ENCODE assay signal across 10 cellular contexts in genomic region chr11:128718064-128718463, GRCh38. TPM values are rescaled to one million over a fixed set of nuclear protein-coding genes. Genes with fewer than 3 reads are reported as not detected.
A peak's percentile ranks its signal among the peaks of the same experiment; 100 is the strongest.
DNase-seq lines count a peak whose midpoint lies in the region; ATAC-seq and TF ChIP-seq lines count a peak whose summit lies in the region.
"Had no signal": no experiment of that assay in that cellular context is flagged by ENCODE, and none has a peak within 500 bp of the region (broad histone marks: within the 10 kb centered on the region; RNA-seq: fewer than 3 reads in every experiment).

No MANE protein-coding gene starts in this region.

- peak overlapping the region; percentile 21 to 65 (median 53) for H3K27ac ChIP-seq in right lobe of liver
- peak overlapping the region; percentile 31 for H3K27ac ChIP-seq in temporal lobe (ENCODE audit: low read depth, low read length)

- H3K27me3 Mint-ChIP-seq in activated CD4-positive, alpha-beta memory T cell treated with anti-CD3 and anti-CD28 coated beads, Interleukin-2, amount 10 ng/mL, durations not matched to agents 7 days and 5 days, result no peaks in the 10 kb centered on the region

- no peaks in the 10 kb centered on the region for H3K9me3 Mint-ChIP-seq in activated CD4-positive, alpha-beta memory T cell treated with anti-CD3 and anti-CD28 coated beads, Interleukin-2, amount 10 ng/mL, durations not matched to agents 7 days and 5 days

- no peaks in the 10 kb centered on the region for H3K36me3 ChIP-seq in right lobe of liver

- peak overlapping the region; percentile 92 for H3K27ac Mint-ChIP-seq in activated CD4-positive, alpha-beta memory T cell treated with anti-CD3 and anti-CD28 coated beads, Interleukin-2, amount 10 ng/mL, durations not matched to agents 7 days and 5 days

- peak overlapping the region; percentile 67 for H3K4me3 Mint-ChIP-seq in activated CD4-positive, alpha-beta memory T cell treated with anti-CD3 and anti-CD28 coated beads, Interleukin-2, amount 10 ng/mL, durations not matched to agents 7 days and 5 days

- no peak for ATAC-seq in right lobe of liver

- H3K4me1 ChIP-seq in right lobe of liver, result peaks cover 0 to 4% (median 2%) of the 10 kb centered on the region in 4 donors

- peaks cover 57% of the 10 kb centered on the region for H3K36me3 Mint-ChIP-seq in activated CD4-positive, alpha-beta memory T cell treated with anti-CD3 and anti-CD28 coated beads, Interleukin-2, amount 10 ng/mL, durations not matched to agents 7 days and 5 days (ENCODE audit: low read depth)

- WGBS in right lobe of liver (ENCODE audit: insufficient coverage, low coverage, low lambda C conversion rate, missing lambda C conversion rate), result 52% methylated on average over 3 of the region's 3 CpGs

- TF ChIP-seq POLR2A in right lobe of liver (IDR thresholded peaks at IDR 0.05), result no peak

- H3K4me1 Mint-ChIP-seq in activated CD4-positive, alpha-beta memory T cell treated with anti-CD3 and anti-CD28 coated beads, Interleukin-2, amount 10 ng/mL, durations not matched to agents 7 days and 5 days, result peaks cover 99% of the 10 kb centered on the region

- no peaks in the 10 kb centered on the region for H3K27me3 ChIP-seq in right lobe of liver

- DNase-seq in activated effector memory CD4-positive, alpha-beta T cell treated with anti-CD3 and anti-CD28 coated beads, Interleukin-2, amount 50 U/mL, for 16 hours, result peak; percentile 39
- DNase-seq in activated effector memory CD4-positive, alpha-beta T cell treated with Interleukin-2 at 50 U/mL for 16 hours, result no peak
- DNase-seq in activated CD4-positive, alpha-beta memory T cell treated with anti-CD3 and anti-CD28 coated beads, Interleukin-2, amount 10 ng/mL, durations not matched to agents 7 days and 5 days, result no peak
- DNase-seq in right lobe of liver (no peak), DMS53 (lab: John Stamatoyannopoulos, UW) (no peak), posterior vena cava (ENCODE audit: low spot score) (no peak)
- DNase-seq in effector CD4-positive, alpha-beta T cell, result no peak
- DNase-seq: NCI-H510A had no signal

- TF ChIP-seq CTCF in right lobe of liver (IDR thresholded peaks at IDR 0.05), result no peak

- CTCF ChIA-PET in activated CD4-positive, alpha-beta memory T cell treated with anti-CD3 and anti-CD28 coated beads, Interleukin-2, amount 10 ng/mL, durations not matched to agents 7 days and 5 days (lab: Charles Lee), result interaction anchor here (1.0 to 2.9 kb wide), 8 partner anchors 9 to 416 kb away, joined by 3 to 14 read pairs (median 4); no protein-coding TSS in a partner anchor

- no peak overlapping the region for H3K4me3 ChIP-seq in right lobe of liver
- H3K4me3 ChIP-seq: lung had no signal

- POLR2A ChIA-PET in activated CD4-positive, alpha-beta memory T cell treated with anti-CD3 and anti-CD28 coated beads, Interleukin-2, amount 10 ng/mL, durations not matched to agents 7 days and 5 days (lab: Charles Lee), result interaction anchor here (1.3 to 13.0 kb wide), 15 partner anchors 11 to 680 kb away, joined by 4 to 168 read pairs (median 8); partner anchors contain the start of gene FLI1

- no peaks in the 10 kb centered on the region for H3K9me3 ChIP-seq in right lobe of liver

- intact Hi-C loops in right lobe of liver (cut with DNase I) (no loop called here), posterior vena cava (cut with DNase I) (no loop called here)

RNA-seq across cellular contexts. Expression of gene FLI1, which starts 24.2 kb away (rescaled TPM):
- 100 to 1,000 TPM; 133 to 139 TPM for total RNA-seq in activated CD4-positive, alpha-beta memory T cell treated with anti-CD3 and anti-CD28 coated beads, Interleukin-2, amount 10 ng/mL, durations not matched to agents 7 days and 5 days
- total RNA-seq in right lobe of liver (1 to 10 TPM; 3.8 to 7.9 (median 6.2) TPM), temporal lobe (3.0 TPM), posterior vena cava (10 to 100 TPM; 25.3 to 29.7 TPM)

Comparison
In these comparisons a context has a peak if more than half of its experiments do, and no peak if none do; other contexts are left out.
1. RNA of gene FLI1, which starts 24.2 kb away (total RNA-seq): 133 to 139 TPM in activated CD4-positive, alpha-beta memory T cell treated with anti-CD3 and anti-CD28 coated beads, Interleukin-2, amount 10 ng/mL, durations not matched to agents 7 days and 5 days; 25.3 to 29.7 TPM in posterior vena cava, 3.8 to 7.9 TPM in right lobe of liver and 3.0 TPM in temporal lobe (single experiment); every median in the first group is over 4 times any median in the second.